Comparison of ENCODE assay signal across 11 cellular contexts in the genomic region with DNA sequence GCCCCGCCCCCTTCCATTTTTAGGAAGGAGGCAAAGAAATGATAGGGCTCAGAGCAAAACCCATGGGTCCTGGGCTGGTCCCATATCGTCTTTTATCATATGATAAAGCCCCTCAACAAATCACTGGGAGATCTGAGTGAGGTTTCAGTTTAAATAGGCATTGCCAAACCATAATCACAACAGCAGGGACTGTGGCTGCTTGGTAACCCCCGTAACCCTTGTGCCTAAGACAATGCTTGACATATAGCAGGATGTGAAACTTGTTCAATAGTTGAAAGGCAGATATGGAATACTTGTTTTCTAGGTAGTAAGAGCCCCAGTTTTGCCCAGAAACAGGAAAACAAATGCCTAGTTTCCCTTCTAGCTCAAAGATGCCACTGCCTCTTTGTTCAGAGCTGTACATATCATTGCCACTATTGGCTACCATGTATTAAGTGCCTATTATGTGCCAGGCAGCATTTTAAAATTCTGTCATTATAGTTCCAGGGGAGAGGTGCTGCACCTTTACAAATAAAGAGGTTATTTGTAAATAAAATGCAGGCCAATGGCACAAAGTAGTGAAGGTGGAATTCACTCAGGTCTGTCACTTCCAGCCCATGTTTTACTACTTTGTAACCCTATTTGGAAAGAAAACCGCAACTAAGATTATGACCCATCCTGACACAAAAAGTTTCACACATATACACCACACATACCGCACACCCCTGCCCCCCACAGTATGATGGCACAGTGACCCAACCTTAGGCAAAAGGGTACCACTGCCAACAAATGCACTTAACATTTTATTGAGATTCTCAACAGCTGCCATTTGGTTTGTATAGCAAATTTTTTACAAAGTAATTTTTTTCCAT. TPM values are rescaled to one million over a fixed set of nuclear protein-coding genes. Genes with fewer than 3 reads are reported as not detected.
DNase-seq lines count a peak whose midpoint lies in the region; ATAC-seq lines count a peak whose summit lies in the region.
"Had no signal": no experiment of that assay in that cellular context is flagged by ENCODE, and none has a peak within 500 bp of the region (broad histone marks: within the 10 kb centered on the region; RNA-seq: fewer than 3 reads in every experiment).

No MANE protein-coding gene starts in this region.

- ATAC-seq in GM18870 (IDR thresholded peaks at IDR 0.05; ENCODE audit: unreplicated experiment) (peak; percentile 60), HG02938 (IDR thresholded peaks at IDR 0.05; ENCODE audit: unreplicated experiment) (peak; percentile 48)
- ATAC-seq: foreskin keratinocyte had no signal

- no peaks in the 10 kb centered on the region for H3K79me1 ChIP-seq in trophoblast cell (ENCODE audit: low read length)

- H2BK5ac ChIP-seq in trophoblast cell (ENCODE audit: low read depth, low read length, poor library complexity): no peak overlapping the region

- no peak overlapping the region for H3K23ac ChIP-seq in trophoblast cell (ENCODE audit: low read length)

- no peak overlapping the region for H2BK120ac ChIP-seq in trophoblast cell (ENCODE audit: insufficient read depth, low read length, poor library complexity)

- no peak overlapping the region for H3K4ac ChIP-seq in trophoblast cell (ENCODE audit: low read depth, low read length)

- no peaks in the 10 kb centered on the region for H3K79me2 ChIP-seq in trophoblast cell (ENCODE audit: control insufficient read depth, insufficient read depth, low read length, poor library complexity)

- no peak overlapping the region for H3K14ac ChIP-seq in trophoblast cell (ENCODE audit: low read length)

- DNase-seq in activated CD8-positive, alpha-beta memory T cell treated with anti-CD3 and anti-CD28 coated beads for 24 hours: peak; percentile 68
- peak; percentile 48 to 52 for DNase-seq in stimulated activated CD4-positive, alpha-beta T cell treated with anti-CD3 and anti-CD28 coated beads, Interleukin-2, amount 100 ng/mL, for 48 hours
- DNase-seq in NCI-H1092 (lab: John Stamatoyannopoulos, UW): no peak
- DNase-seq in trophoblast cell: no peak
- DNase-seq in globus pallidus (ENCODE audit: low spot score): no peak
- DNase-seq in cortex of kidney (lab: John Stamatoyannopoulos, UW): no peak
- DNase-seq: DND-41, foreskin keratinocyte, NCI-H2107 had no signal

- no peaks in the 10 kb centered on the region for H3K27me3 ChIP-seq in trophoblast cell (ENCODE audit: insufficient read depth, low read length)
- H3K27me3 ChIP-seq: foreskin keratinocyte had no signal

- no peaks in the 10 kb centered on the region for H3K4me1 ChIP-seq in trophoblast cell (ENCODE audit: control insufficient read depth in 1 of 2, insufficient read depth in 2 of 2, low read length in 2 of 2)
- H3K4me1 ChIP-seq: foreskin keratinocyte had no signal

- no peak overlapping the region for H4K8ac ChIP-seq in trophoblast cell (ENCODE audit: low read depth, low read length)

- no peak overlapping the region for H3K18ac ChIP-seq in trophoblast cell (ENCODE audit: low read length)

- H3K4me3 ChIP-seq in trophoblast cell (ENCODE audit: low read depth, low read length): no peak overlapping the region

- H3K9ac ChIP-seq in trophoblast cell (ENCODE audit: low read length): no peak overlapping the region

- no peak overlapping the region for H3K4me2 ChIP-seq in trophoblast cell (ENCODE audit: low read length)

- peaks cover 13 to 15% of the 10 kb centered on the region in 2 experiments for H3K36me3 ChIP-seq in trophoblast cell (ENCODE audit: control insufficient read depth in 1 of 2, insufficient read depth in 2 of 2, low read length in 2 of 2)

- H3K9me3 ChIP-seq in trophoblast cell (ENCODE audit: insufficient read depth, low read depth, low read length): no peaks in the 10 kb centered on the region

- no peak overlapping the region for H4K91ac ChIP-seq in trophoblast cell (ENCODE audit: low read depth, low read length)

- H2AK5ac ChIP-seq in trophoblast cell (ENCODE audit: low read length): no peak overlapping the region

- H2AFZ ChIP-seq in trophoblast cell (ENCODE audit: insufficient read depth, low read length, poor library complexity): no peak overlapping the region

- no CpG with 5 or more reads among the region's 5 CpGs for WGBS in trophoblast cell (ENCODE audit: extremely low coverage, insufficient coverage, insufficient read length)

- H2BK12ac ChIP-seq in trophoblast cell (ENCODE audit: low read length): no peak overlapping the region

- H3K27ac ChIP-seq in trophoblast cell (ENCODE audit: low read depth, low read length): no peak overlapping the region
- H3K27ac ChIP-seq: foreskin keratinocyte had no signal

- no peak overlapping the region for H4K12ac ChIP-seq in trophoblast cell (ENCODE audit: low read depth, low read length)

RNA-seq across cellular contexts. Expression of gene NAGK, which starts 14.2 kb away (rescaled TPM):
- 136 and 145 TPM in 2 replicates for polyA plus RNA-seq in trophoblast cell (2013)

RNA-seq across cellular contexts. Expression of gene MCEE, which starts 47.4 kb away (rescaled TPM):
- 20.1 and 20.4 TPM in 2 replicates for polyA plus RNA-seq in trophoblast cell (2013)

RNA-seq across cellular contexts. Expression of gene MPHOSPH10, which starts 47.8 kb away (rescaled TPM):
- 41.6 and 42.3 TPM in 2 replicates for polyA plus RNA-seq in trophoblast cell (2013)

Comparison
In these comparisons a context has a peak if more than half of its experiments do, and no peak if none do; other contexts are left out.
1. DNase-seq: peak in activated CD8-positive, alpha-beta memory T cell treated with anti-CD3 and anti-CD28 coated beads for 24 hours (single experiment) and stimulated activated CD4-positive, alpha-beta T cell treated with anti-CD3 and anti-CD28 coated beads, Interleukin-2, amount 100 ng/mL, for 48 hours (2 of 2); none in NCI-H1092 (single experiment), trophoblast cell (0 of 2), globus pallidus (single experiment) and cortex of kidney (single experiment).